In the genomic region with DNA sequence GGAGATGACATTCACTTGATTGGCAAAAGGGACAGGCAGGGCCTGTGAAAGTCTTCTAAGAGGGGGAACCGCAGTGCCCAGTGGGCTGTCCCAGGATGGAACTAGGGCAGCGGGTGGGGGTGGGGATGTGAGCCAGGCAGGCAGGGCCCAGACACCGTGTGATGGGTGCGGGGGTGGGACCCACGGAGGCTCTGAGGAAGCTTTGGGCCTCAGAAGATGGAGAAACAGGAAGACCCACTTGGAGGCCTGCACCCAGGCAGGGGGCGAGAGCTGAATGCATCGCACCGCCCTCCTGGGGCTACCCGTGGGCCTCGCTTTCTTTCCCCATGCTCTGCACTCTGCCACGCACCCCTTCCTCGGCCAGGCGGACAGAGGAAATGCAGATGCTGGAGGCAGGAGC, we compare ENCODE assay signal across 8 cellular contexts. TPM values are rescaled to one million over a fixed set of nuclear protein-coding genes. Genes with fewer than 3 reads are reported as not detected.
DNase-seq lines count a peak whose midpoint lies in the region; ATAC-seq and TF ChIP-seq lines count a peak whose summit lies in the region.

No MANE protein-coding gene starts in this region.

- peaks cover 19% of the 10 kb centered on the region for H3K4me1 Mint-ChIP-seq in GM23338

- peak overlapping the region; percentile 79 for H3K4me2 ChIP-seq in GM23338

- H2AFZ ChIP-seq in GM23338: no peak overlapping the region; the same call in 1 of the 2 replicates

- H3K36me3 Mint-ChIP-seq in GM23338 (ENCODE audit: low read depth): no peaks in the 10 kb centered on the region; the same call in 2 of the 3 replicates

- DNase-seq in GM23338 (ENCODE audit: low spot score) (no peak), Right ventricle myocardium superior (no peak), NCI-H1105 treated with DMSO at 0.1 percent for 48 hours (lab: John Stamatoyannopoulos, UW) (no peak), GM10266 (ENCODE audit: extremely low spot score) (no peak), iPS-NIHi11 (ENCODE audit: low spot score) (no peak)
- peak; percentile 37 for DNase-seq in stimulated activated CD4-positive, alpha-beta T cell treated with anti-CD3 and anti-CD28 coated beads, Interleukin-1b, Interleukin-23, amount 100 ng/mL, for 48 hours
- no peak for DNase-seq in NK-92 treated with Interleukin-12 subunit alpha and Interleukin-12 subunit beta, amount 100 ng/mL, for 24 hours (lab: John Stamatoyannopoulos, UW)

- intact Hi-C loops in Right ventricle myocardium superior (cut with DNase I): loop anchor here (2.0 to 10.0 kb wide), 2 partner anchors 62 to 166 kb away; no protein-coding TSS in a partner anchor

- peaks cover 11% of the 10 kb centered on the region for H3K27me3 Mint-ChIP-seq in GM23338 (ENCODE audit: insufficient read depth, low read depth, poor library complexity)

- no peaks in the 10 kb centered on the region for H3K9me2 ChIP-seq in GM23338 (ENCODE audit: insufficient read depth)

- no peaks in the 10 kb centered on the region for H3K79me2 ChIP-seq in GM23338 (replicated peaks; ENCODE audit: insufficient read depth)

- peak overlapping the region; percentile 47 for H3K4me3 ChIP-seq in GM23338

- peak; percentile 9 for ATAC-seq in GM23338
- ATAC-seq in SK-N-SH treated with all-trans-retinoic acid at 6 μM for 48 hours: peak; percentile 5
- peak; percentile 26 for ATAC-seq in Right ventricle myocardium superior (ENCODE audit: poor library complexity)

- H3K27me3 ChIP-seq in GM23338 (ENCODE audit: insufficient read depth): no peaks in the 10 kb centered on the region

- peak overlapping the region; percentile 61; the same call in 1 of the 3 replicates for H3K4me3 Mint-ChIP-seq in GM23338

- no peaks in the 10 kb centered on the region for H4K20me1 ChIP-seq in GM23338 (replicated peaks; ENCODE audit: insufficient read depth)

- H3K36me3 ChIP-seq in GM23338 (ENCODE audit: insufficient read depth): no peaks in the 10 kb centered on the region

- no peak overlapping the region for H3K27ac Mint-ChIP-seq in GM23338

- 0 out of 2 replicates have a peak, but pooled peaks cover 3% of the 10 kb centered on the region for H3F3A ChIP-seq in GM23338 (replicated peaks; ENCODE audit: low read depth)

- no peak for TF ChIP-seq CTCF in GM23338 (conservative IDR thresholded peaks at IDR 0.05; ENCODE audit: low read depth in 2 of 2)
- no peak for TF ChIP-seq CTCF in GM10266 (IDR thresholded peaks at IDR 0.05; ENCODE audit: control insufficient read depth, insufficient read depth, low read depth, missing control alignments)

- peaks cover 14% of the 10 kb centered on the region; the same call in 1 of the 2 replicates for H3K4me1 ChIP-seq in GM23338 (ENCODE audit: insufficient read depth)

- no peak overlapping the region for H3K27ac ChIP-seq in GM23338 (ENCODE audit: low read depth)

- H3K9me3 Mint-ChIP-seq in GM23338: peaks cover 11% of the 10 kb centered on the region

TF ChIP-seq in GM23338, 12 proteins besides CTCF, POLR2A, EP300 and RAD21:
- TF ChIP-seq ZNF114 (CRISPR knock-in tag; IDR thresholded peaks at IDR 0.05): no peak

TF ChIP-seq in SK-N-SH treated with all-trans-retinoic acid at 6 μM for 48 hours, 23 proteins besides CTCF, POLR2A, EP300 and RAD21:
- no peak for TF ChIP-seq PPARA (CRISPR knock-in tag; IDR thresholded peaks at IDR 0.05; ENCODE audit: borderline replicate concordance)
- no peak for TF ChIP-seq ZFP3 (CRISPR knock-in tag; IDR thresholded peaks at IDR 0.05)
- TF ChIP-seq SNAI2 (CRISPR knock-in tag; IDR thresholded peaks at IDR 0.05): no peak
- TF ChIP-seq, protein P1, sequence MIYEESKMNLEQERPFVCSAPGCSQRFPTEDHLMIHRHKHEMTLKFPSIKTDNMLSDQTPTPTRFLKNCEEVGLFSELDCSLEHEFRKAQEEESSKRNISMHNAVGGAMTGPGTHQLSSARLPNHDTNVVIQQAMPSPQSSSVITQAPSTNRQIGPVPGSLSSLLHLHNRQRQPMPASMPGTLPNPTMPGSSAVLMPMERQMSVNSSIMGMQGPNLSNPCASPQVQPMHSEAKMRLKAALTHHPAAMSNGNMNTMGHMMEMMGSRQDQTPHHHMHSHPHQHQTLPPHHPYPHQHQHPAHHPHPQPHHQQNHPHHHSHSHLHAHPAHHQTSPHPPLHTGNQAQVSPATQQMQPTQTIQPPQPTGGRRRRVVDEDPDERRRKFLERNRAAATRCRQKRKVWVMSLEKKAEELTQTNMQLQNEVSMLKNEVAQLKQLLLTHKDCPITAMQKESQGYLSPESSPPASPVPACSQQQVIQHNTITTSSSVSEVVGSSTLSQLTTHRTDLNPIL (CRISPR knock-in tag; IDR thresholded peaks at IDR 0.05; ENCODE audit: low read depth): no peak
- TF ChIP-seq CSDC2 (CRISPR knock-in tag; IDR thresholded peaks at IDR 0.05): no peak
- TF ChIP-seq, protein P2, sequence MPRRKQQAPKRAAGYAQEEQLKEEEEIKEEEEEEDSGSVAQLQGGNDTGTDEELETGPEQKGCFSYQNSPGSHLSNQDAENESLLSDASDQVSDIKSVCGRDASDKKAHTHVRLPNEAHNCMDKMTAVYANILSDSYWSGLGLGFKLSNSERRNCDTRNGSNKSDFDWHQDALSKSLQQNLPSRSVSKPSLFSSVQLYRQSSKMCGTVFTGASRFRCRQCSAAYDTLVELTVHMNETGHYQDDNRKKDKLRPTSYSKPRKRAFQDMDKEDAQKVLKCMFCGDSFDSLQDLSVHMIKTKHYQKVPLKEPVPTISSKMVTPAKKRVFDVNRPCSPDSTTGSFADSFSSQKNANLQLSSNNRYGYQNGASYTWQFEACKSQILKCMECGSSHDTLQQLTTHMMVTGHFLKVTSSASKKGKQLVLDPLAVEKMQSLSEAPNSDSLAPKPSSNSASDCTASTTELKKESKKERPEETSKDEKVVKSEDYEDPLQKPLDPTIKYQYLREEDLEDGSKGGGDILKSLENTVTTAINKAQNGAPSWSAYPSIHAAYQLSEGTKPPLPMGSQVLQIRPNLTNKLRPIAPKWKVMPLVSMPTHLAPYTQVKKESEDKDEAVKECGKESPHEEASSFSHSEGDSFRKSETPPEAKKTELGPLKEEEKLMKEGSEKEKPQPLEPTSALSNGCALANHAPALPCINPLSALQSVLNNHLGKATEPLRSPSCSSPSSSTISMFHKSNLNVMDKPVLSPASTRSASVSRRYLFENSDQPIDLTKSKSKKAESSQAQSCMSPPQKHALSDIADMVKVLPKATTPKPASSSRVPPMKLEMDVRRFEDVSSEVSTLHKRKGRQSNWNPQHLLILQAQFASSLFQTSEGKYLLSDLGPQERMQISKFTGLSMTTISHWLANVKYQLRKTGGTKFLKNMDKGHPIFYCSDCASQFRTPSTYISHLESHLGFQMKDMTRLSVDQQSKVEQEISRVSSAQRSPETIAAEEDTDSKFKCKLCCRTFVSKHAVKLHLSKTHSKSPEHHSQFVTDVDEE (CRISPR knock-in tag; IDR thresholded peaks at IDR 0.05): no peak
TF ChIP-seq in SK-N-SH treated with all-trans-retinoic acid at 6 μM for 48 hours: peak in this region for 0.

RNA-seq across cellular contexts. Expression of a gene that starts 32.9 kb away (rescaled TPM):
- total RNA-seq in GM23338 (2014; rRNA removed; shearing (Covaris generic)): 27.5 and 36.4 TPM in 2 replicates
- polyA plus RNA-seq in GM23338 (2016; fragmentation: Nextera tagmentation; extraction: Ambion mirVana): 21.2 and 23.7 TPM in 2 replicates
- total RNA-seq in Right ventricle myocardium superior: 46.6 TPM
